16 cellular contexts compared by ENCODE assay signal in the genomic region with DNA sequence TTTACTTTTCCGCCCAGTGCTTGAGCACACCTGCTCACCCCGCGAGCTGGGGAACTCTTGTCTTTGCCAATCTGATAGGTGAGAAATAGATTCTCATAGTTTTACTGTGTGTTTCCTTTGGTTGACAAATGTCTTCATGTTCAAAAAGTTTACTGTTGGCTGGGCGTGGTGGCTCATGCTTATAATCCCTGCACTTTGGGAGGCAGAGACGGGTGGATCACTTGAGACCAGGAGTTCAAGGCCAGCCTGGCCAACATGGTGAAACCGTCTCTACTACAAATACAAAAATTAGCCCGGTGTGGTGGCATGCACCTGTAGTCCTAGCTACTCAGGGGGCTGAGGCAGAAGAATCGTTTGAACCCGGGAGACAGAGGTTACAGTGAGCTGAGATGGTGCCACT. TPM values are rescaled to one million over a fixed set of nuclear protein-coding genes. Genes with fewer than 3 reads are reported as not detected.
DNase-seq lines count a peak whose midpoint lies in the region; ATAC-seq and TF ChIP-seq lines count a peak whose summit lies in the region.
"Had no signal": no experiment of that assay in that cellular context is flagged by ENCODE, and none has a peak within 500 bp of the region (broad histone marks: within the 10 kb centered on the region; RNA-seq: fewer than 3 reads in every experiment).

No MANE protein-coding gene starts in this region.

- TF ChIP-seq CTCF in CD4-positive, alpha-beta T cell (IDR thresholded peaks at IDR 0.05): no peak
- TF ChIP-seq CTCF in HEK293 (tag by site-specific recombination; IDR thresholded peaks at IDR 0.05) (no peak), nephron (IDR thresholded peaks at IDR 0.05; ENCODE audit: unreplicated experiment in 3 of 3) (no peak)

- intact Hi-C loops in CD4-positive, alpha-beta T cell (cut with DNase I, micrococcal nuclease): loop anchor here (2.0 to 10.0 kb wide), 4 partner anchors 229 to 626 kb away; no protein-coding TSS in a partner anchor

- H3K27ac Mint-ChIP-seq in CD4-positive, alpha-beta T cell: no peak overlapping the region
- H3K27ac Mint-ChIP-seq in T-helper 17 cell: peak overlapping the region; percentile 80
- peak overlapping the region in 2 of 3 experiments; percentile 6 to 7 for H3K27ac Mint-ChIP-seq in nephron
- H3K27ac Mint-ChIP-seq in activated CD8-positive, alpha-beta T cell treated with anti-CD3 and anti-CD28 coated beads, Interleukin-2, amount 10 ng/mL, durations not matched to agents 7 days and 5 days: no peak overlapping the region
- H3K27ac Mint-ChIP-seq: HFFc6 had no signal

- no peak for ATAC-seq in CD4-positive, alpha-beta T cell (ENCODE audit: poor library complexity)
- ATAC-seq in T-helper 17 cell: no peak
- no peak for ATAC-seq in activated CD8-positive, alpha-beta T cell treated with anti-CD3 and anti-CD28 coated beads, Interleukin-2, amount 10 ng/mL, durations not matched to agents 7 days and 5 days

- peaks cover 43% of the 10 kb centered on the region for H3K36me3 Mint-ChIP-seq in CD4-positive, alpha-beta T cell (ENCODE audit: low read depth)
- H3K36me3 Mint-ChIP-seq in T-helper 17 cell (ENCODE audit: low read depth) (peaks cover 12% of the 10 kb centered on the region), nephron (ENCODE audit: low read depth) (peaks cover 27% of the 10 kb centered on the region)
- H3K36me3 Mint-ChIP-seq in activated CD8-positive, alpha-beta T cell treated with anti-CD3 and anti-CD28 coated beads, Interleukin-2, amount 10 ng/mL, durations not matched to agents 7 days and 5 days (ENCODE audit: low read depth): peaks cover 27% of the 10 kb centered on the region

- peak overlapping the region; percentile 21 for H3K4me3 Mint-ChIP-seq in CD4-positive, alpha-beta T cell
- no peak overlapping the region for H3K4me3 Mint-ChIP-seq in T-helper 17 cell
- no peak overlapping the region for H3K4me3 Mint-ChIP-seq in nephron
- no peak overlapping the region for H3K4me3 Mint-ChIP-seq in activated CD8-positive, alpha-beta T cell treated with anti-CD3 and anti-CD28 coated beads, Interleukin-2, amount 10 ng/mL, durations not matched to agents 7 days and 5 days
- H3K4me3 Mint-ChIP-seq: HFFc6 had no signal

- no peak for DNase-seq in CD4-positive, alpha-beta T cell
- DNase-seq in T-helper 17 cell (no peak), GM03348 (ENCODE audit: low spot score) (no peak), iPS-NIHi11 (ENCODE audit: low spot score) (no peak)
- DNase-seq in activated CD8-positive, alpha-beta T cell treated with anti-CD3 and anti-CD28 coated beads, Interleukin-2, amount 10 ng/mL, durations not matched to agents 7 days and 5 days: no peak
- DNase-seq in effector CD8-positive, alpha-beta T cell (lab: John Stamatoyannopoulos, UW): no peak
- DNase-seq: Calu3, DMS79, GOT3, HFFc6, KBM-7 had no signal

- no peaks in the 10 kb centered on the region for H3K4me1 Mint-ChIP-seq in CD4-positive, alpha-beta T cell (ENCODE audit: low read depth)
- H3K4me1 Mint-ChIP-seq in T-helper 17 cell (peaks cover 10% of the 10 kb centered on the region), nephron (peaks cover 5% of the 10 kb centered on the region)
- H3K4me1 Mint-ChIP-seq in activated CD8-positive, alpha-beta T cell treated with anti-CD3 and anti-CD28 coated beads, Interleukin-2, amount 10 ng/mL, durations not matched to agents 7 days and 5 days (ENCODE audit: low read depth): peaks cover 5% of the 10 kb centered on the region

- no peak overlapping the region for H3K27ac ChIP-seq in CD4-positive, alpha-beta T cell (ENCODE audit: low read depth, low read length)
- H3K27ac ChIP-seq in HEK293 (ENCODE audit: extremely low read depth, low read depth, low read length): no peak overlapping the region
- H3K27ac ChIP-seq: A549, HL-60 had no signal

- no peak overlapping the region for H3K4me3 ChIP-seq in HEK293 (ENCODE audit: low read depth, low read length)
- H3K4me3 ChIP-seq: A549, HAP-1 had no signal

- H3K4me1 ChIP-seq in HEK293 (ENCODE audit: control insufficient read depth, insufficient read depth, low read length): no peaks in the 10 kb centered on the region
- H3K4me1 ChIP-seq: HAP-1 had no signal

- H3K9me3 ChIP-seq in CD4-positive, alpha-beta T cell (ENCODE audit: control insufficient read depth, low read length): no peaks in the 10 kb centered on the region
- H3K9me3 ChIP-seq in HEK293 (ENCODE audit: control insufficient read depth, insufficient read depth, low read depth, low read length): no peaks in the 10 kb centered on the region
- no peaks in the 10 kb centered on the region for H3K9me3 ChIP-seq in T-helper 17 cell (ENCODE audit: control insufficient read depth, low read length, poor library complexity, severe bottlenecking)
- H3K9me3 ChIP-seq: A549, HAP-1 had no signal

- POLR2A ChIA-PET in CD4-positive, alpha-beta T cell (lab: Charles Lee): interaction anchor here (6.9 kb wide), 1 partner anchor 10 kb away, joined by 44 read pairs; the partner anchor contains the start of gene ODC1
- POLR2A ChIA-PET in HEK293 (lab: Yijun Ruan, JAX): no interaction called here
- POLR2A ChIA-PET in activated CD8-positive, alpha-beta T cell treated with anti-CD3 and anti-CD28 coated beads, Interleukin-2, amount 10 ng/mL, durations not matched to agents 7 days and 5 days (lab: Charles Lee): no interaction called here

- no peaks in the 10 kb centered on the region for H3K27me3 Mint-ChIP-seq in CD4-positive, alpha-beta T cell
- H3K27me3 Mint-ChIP-seq in T-helper 17 cell (peaks cover 6% of the 10 kb centered on the region), nephron (ENCODE audit: low read depth) (peaks cover 11% of the 10 kb centered on the region)
- H3K27me3 Mint-ChIP-seq in activated CD8-positive, alpha-beta T cell treated with anti-CD3 and anti-CD28 coated beads, Interleukin-2, amount 10 ng/mL, durations not matched to agents 7 days and 5 days (ENCODE audit: low read depth): peaks cover 6% of the 10 kb centered on the region

- H3K9me3 Mint-ChIP-seq in CD4-positive, alpha-beta T cell: no peaks in the 10 kb centered on the region
- no peaks in the 10 kb centered on the region for H3K9me3 Mint-ChIP-seq in nephron
- H3K9me3 Mint-ChIP-seq in activated CD8-positive, alpha-beta T cell treated with anti-CD3 and anti-CD28 coated beads, Interleukin-2, amount 10 ng/mL, durations not matched to agents 7 days and 5 days (ENCODE audit: insufficient read depth): no peaks in the 10 kb centered on the region
- H3K9me3 Mint-ChIP-seq: HFFc6 had no signal

- H3K27me3 ChIP-seq in CD4-positive, alpha-beta T cell (ENCODE audit: control insufficient read depth, insufficient read depth, low read length): no peaks in the 10 kb centered on the region

- peaks cover 21 to 43% of the 10 kb centered on the region in 2 experiments for H3K36me3 ChIP-seq in HEK293 (ENCODE audit: control insufficient read depth in 2 of 2, insufficient read depth in 1 of 2, low read length in 2 of 2)

- CTCF ChIA-PET in CD4-positive, alpha-beta T cell (lab: Charles Lee): interaction anchor here (2.2 kb wide), 1 partner anchor 365 kb away, joined by 8 read pairs; no protein-coding TSS in a partner anchor
- CTCF ChIA-PET in HEK293 (lab: Yijun Ruan, JAX): interaction anchor here (0.6 to 1.5 kb wide), 2 partner anchors 139 to 392 kb away, joined by 3 read pairs; no protein-coding TSS in a partner anchor
- CTCF ChIA-PET in activated CD8-positive, alpha-beta T cell treated with anti-CD3 and anti-CD28 coated beads, Interleukin-2, amount 10 ng/mL, durations not matched to agents 7 days and 5 days (lab: Charles Lee): interaction anchor here (0.9 to 6.9 kb wide), 4 partner anchors 8 to 365 kb away, joined by 3 to 74 read pairs (median 14); no protein-coding TSS in a partner anchor

TF ChIP-seq in HEK293, 187 proteins besides CTCF, POLR2A, EP300 and RAD21:
- TF ChIP-seq KLF1 (tag by site-specific recombination; IDR thresholded peaks at IDR 0.05) (0 out of 2 replicates have a peak, but pooled peaks have one; percentile 18), ZNF571 (tag by site-specific recombination; IDR thresholded peaks at IDR 0.05) (no peak)

RNA-seq across cellular contexts. Expression of gene ODC1, which starts 10.3 kb away (rescaled TPM):
- 100 to 1,000 TPM; 162 to 164 TPM for total RNA-seq in CD4-positive, alpha-beta T cell
- 100 to 1,000 TPM; 118 to 149 TPM for total RNA-seq in T-helper 17 cell
- total RNA-seq in activated CD8-positive, alpha-beta T cell treated with anti-CD3 and anti-CD28 coated beads, Interleukin-2, amount 10 ng/mL, durations not matched to agents 7 days and 5 days: 10 to 100 TPM; 54.4 to 54.6 TPM

Comparison
In these comparisons a context has a peak if more than half of its experiments do, and no peak if none do; other contexts are left out.
1. H3K27ac Mint-ChIP-seq: peak in T-helper 17 cell (single experiment) and nephron (2 of 3); none in CD4-positive, alpha-beta T cell (single experiment) and activated CD8-positive, alpha-beta T cell treated with anti-CD3 and anti-CD28 coated beads, Interleukin-2, amount 10 ng/mL, durations not matched to agents 7 days and 5 days (single experiment).